9 cellular contexts compared by ENCODE assay signal in genomic region chr16:50267651-50268050, GRCh38. TPM values are rescaled to one million over a fixed set of nuclear protein-coding genes. Genes with fewer than 3 reads are reported as not detected.
DNase-seq lines count a peak whose midpoint lies in the region; ATAC-seq and TF ChIP-seq lines count a peak whose summit lies in the region.
"Had no signal": no experiment of that assay in that cellular context is flagged by ENCODE, and none has a peak within 500 bp of the region (broad histone marks: within the 10 kb centered on the region; RNA-seq: fewer than 3 reads in every experiment).

No MANE protein-coding gene starts in this region.

- H3K27me3 ChIP-seq in PC-9 (ENCODE audit: insufficient read depth, low read depth) (no peaks in the 10 kb centered on the region), colonic mucosa (no peaks in the 10 kb centered on the region), HAP-1 (ENCODE audit: low read depth) (no peaks in the 10 kb centered on the region)

- H3K4me3 ChIP-seq in PC-9 (no peak overlapping the region), colonic mucosa (peak overlapping the region; percentile 31), HAP-1 (no peak overlapping the region)

- peaks cover 45 to 89% of the 10 kb centered on the region in 2 donors for H3K4me1 Mint-ChIP-seq in stimulated activated naive B cell treated with anti-CD40 and anti-IgM and Interleukin-4, amounts not matched to agents 10 μg/mL and 1 μg/mL and 100 μg/mL, for 72 hours

- H4K20me1 ChIP-seq in PC-9 (ENCODE audit: insufficient read depth), result peaks cover 3% of the 10 kb centered on the region; the same call in 1 of the 2 replicates

- no peak overlapping the region for H3K27ac ChIP-seq in PC-9
- peak overlapping the region; percentile 79 for H3K27ac ChIP-seq in colonic mucosa

- TF ChIP-seq CTCF in PC-9 (conservative IDR thresholded peaks at IDR 0.05) (no peak), colonic mucosa (IDR thresholded peaks at IDR 0.05) (no peak)

- CTCF ChIA-PET in PC-9 (lab: Charles Lee), result no interaction called here

- no peak overlapping the region; the same call in 1 of the 2 replicates for H3K4me2 ChIP-seq in PC-9

- peak overlapping the region; percentile 9 to 14 for H3K9ac ChIP-seq in colonic mucosa (ENCODE audit: low read depth in 2 of 2, low read length in 2 of 2)

- H2AFZ ChIP-seq in PC-9, result no peak overlapping the region

- no peaks in the 10 kb centered on the region for H3K9me2 ChIP-seq in PC-9 (ENCODE audit: insufficient read depth)

- H3K4me1 ChIP-seq in PC-9 (replicated peaks; ENCODE audit: insufficient read depth), result peaks cover 45% of the 10 kb centered on the region
- H3K4me1 ChIP-seq in colonic mucosa, result peaks cover 13% of the 10 kb centered on the region
- H3K4me1 ChIP-seq in HAP-1, result no peaks in the 10 kb centered on the region; the same call in 1 of the 2 replicates

- peaks cover 2 to 7% of the 10 kb centered on the region in 2 donors for H3K36me3 Mint-ChIP-seq in stimulated activated naive B cell treated with anti-CD40 and anti-IgM and Interleukin-4, amounts not matched to agents 10 μg/mL and 1 μg/mL and 100 μg/mL, for 72 hours

- no peaks in the 10 kb centered on the region for H3K9me3 Mint-ChIP-seq in stimulated activated naive B cell treated with anti-CD40 and anti-IgM and Interleukin-4, amounts not matched to agents 10 μg/mL and 1 μg/mL and 100 μg/mL, for 72 hours

- H3K36me3 ChIP-seq in PC-9 (ENCODE audit: low read depth), result no peaks in the 10 kb centered on the region
- H3K36me3 ChIP-seq in colonic mucosa, result no peaks in the 10 kb centered on the region
- H3K36me3 ChIP-seq in HAP-1 (replicated peaks), result 0 out of 2 replicates have a peak, but pooled peaks cover 5% of the 10 kb centered on the region

- peak overlapping the region; percentile 7 for H3K27ac Mint-ChIP-seq in stimulated activated naive B cell treated with anti-CD40 and anti-IgM and Interleukin-4, amounts not matched to agents 10 μg/mL and 1 μg/mL and 100 μg/mL, for 72 hours

- no peaks in the 10 kb centered on the region for H3K79me2 ChIP-seq in PC-9 (ENCODE audit: low read depth)

- H3K27me3 Mint-ChIP-seq in stimulated activated naive B cell treated with anti-CD40 and anti-IgM and Interleukin-4, amounts not matched to agents 10 μg/mL and 1 μg/mL and 100 μg/mL, for 72 hours, result no peaks in the 10 kb centered on the region

- in situ Hi-C loops in HAP-1 (cut with MboI; ENCODE audit: low sequenced_read_pairs), result no loop called here

- DNase-seq in activated gamma-delta T cell treated with Interleukin-2 at 50 U/mL for 16 hours, result peak; percentile 42
- DNase-seq in activated gamma-delta T cell (lab: John Stamatoyannopoulos, UW), result no peak
- no peak for DNase-seq in PC-9
- DNase-seq in colonic mucosa, result peak; percentile 37
- no peak for DNase-seq in stimulated activated naive B cell treated with anti-CD40 and anti-IgM and Interleukin-4, amounts not matched to agents 10 μg/mL and 1 μg/mL and 100 μg/mL, for 72 hours
- DNase-seq in HAP-1 (ENCODE audit: low spot score in 2 of 2), result no peak
- DNase-seq in stimulated activated CD4-positive, alpha-beta T cell treated with anti-CD3 and anti-CD28 coated beads, Interleukin-12 subunit alpha, Interleukin-12 subunit beta, amount 100 ng/mL, for 4 hours, result no peak
- DNase-seq: activated CD4-positive, CD25-positive, alpha-beta regulatory T cell treated with anti-CD3 and anti-CD28 coated beads, Interleukin-2, amount 50 U/mL, for 72 hours had no signal

- peaks cover 19% of the 10 kb centered on the region; the same call in 1 of the 2 replicates for H3F3A ChIP-seq in PC-9 (ENCODE audit: insufficient read depth, low read depth)

- H3K4me3 Mint-ChIP-seq in stimulated activated naive B cell treated with anti-CD40 and anti-IgM and Interleukin-4, amounts not matched to agents 10 μg/mL and 1 μg/mL and 100 μg/mL, for 72 hours, result peak overlapping the region; percentile 89 to 91

- H3K9me3 ChIP-seq in PC-9 (ENCODE audit: insufficient read depth, low read depth) (no peaks in the 10 kb centered on the region), colonic mucosa (no peaks in the 10 kb centered on the region), HAP-1 (no peaks in the 10 kb centered on the region)

- POLR2A ChIA-PET in PC-9 (lab: Charles Lee; ENCODE audit: unreplicated experiment), result interaction anchor here (0.5 kb wide), 1 partner anchor 74 kb away, joined by 26 read pairs; no protein-coding TSS in a partner anchor

- no peak for ATAC-seq in stimulated activated naive B cell treated with anti-CD40 and anti-IgM and Interleukin-4, amounts not matched to agents 10 μg/mL and 1 μg/mL and 100 μg/mL, for 72 hours (replicated peaks)
- ATAC-seq in HG02885 (IDR thresholded peaks at IDR 0.05; ENCODE audit: poor library complexity, unreplicated experiment), result no peak

- intact Hi-C loops in PC-9 (cut with micrococcal nuclease; ENCODE audit: unreplicated experiment), result no loop called here
- intact Hi-C loops in colonic mucosa (cut with DNase I), result no loop called here

- BruUV-seq in PC-9 (replicated peaks; lab: Mats Ljungman, UMichigan), result TSS peak; percentile 35

RNA-seq across cellular contexts. Expression of gene ADCY7, which starts 1.3 kb away (rescaled TPM):
- total RNA-seq in PC-9 (2021) (39.3 and 59.5 TPM in 2 replicates), colonic mucosa (10 to 100 TPM; 15.8 to 19.2 TPM)

Comparison
In these comparisons a context has a peak if more than half of its experiments do, and no peak if none do; other contexts are left out.
1. DNase-seq: peak in activated gamma-delta T cell treated with Interleukin-2 at 50 U/mL for 16 hours (single experiment) and colonic mucosa (single experiment); none in activated gamma-delta T cell (single experiment), PC-9 (0 of 2), stimulated activated naive B cell treated with anti-CD40 and anti-IgM and Interleukin-4, amounts not matched to agents 10 μg/mL and 1 μg/mL and 100 μg/mL, for 72 hours (single experiment), HAP-1 (0 of 2) and stimulated activated CD4-positive, alpha-beta T cell treated with anti-CD3 and anti-CD28 coated beads, Interleukin-12 subunit alpha, Interleukin-12 subunit beta, amount 100 ng/mL, for 4 hours (single experiment).